In genomic region chr20:62561182-62561581, GRCh38 we compare ENCODE assay signal across 27 cellular contexts.
A peak's percentile ranks its signal among the peaks of the same experiment; 100 is the strongest.
DNase-seq lines count a peak whose midpoint lies in the region; ATAC-seq, FAIRE-seq and TF ChIP-seq lines count a peak whose summit lies in the region.
"Had no signal": no experiment of that assay in that cellular context is flagged by ENCODE, and none has a peak within 500 bp of the region (broad histone marks: within the 10 kb centered on the region; RNA-seq: fewer than 3 reads in every experiment).

No MANE protein-coding gene starts in this region.

- no peaks in the 10 kb centered on the region for H3K9me3 ChIP-seq in BLaER1
- H3K9me3 ChIP-seq: breast epithelium, prostate gland, SJSA1, stomach, tibial nerve had no signal

- peak; percentile 68 for ATAC-seq in activated B cell treated with CpG ODN at 0.5 μM for 24 hours (ENCODE audit: low read depth)
- peak; percentile 40 to 59 for ATAC-seq in naive thymus-derived CD8-positive, alpha-beta T cell

- no peak for TF ChIP-seq CTCF in CD14-positive monocyte (IDR thresholded peaks at IDR 0.05)
- no peak for TF ChIP-seq CTCF in activated B cell treated with CpG ODN at 0.5 μM for 24 hours (IDR thresholded peaks at IDR 0.05)

- no peak for DNase-seq in CD14-positive monocyte (ENCODE audit: low spot score)
- DNase-seq in activated B cell treated with CpG ODN at 0.5 μM for 24 hours = no peak
- no peak for DNase-seq in naive thymus-derived CD8-positive, alpha-beta T cell
- no peak for DNase-seq in AG08395 (ENCODE audit: low spot score)
- DNase-seq in HTR-8/SVneo (ENCODE audit: insufficient read length, low spot score) = no peak
- no peak for DNase-seq in stimulated activated CD4-positive, alpha-beta T cell treated with anti-CD3 and anti-CD28 coated beads, Interleukin-4, amount 100 ng/mL, for 24 hours
- DNase-seq: activated CD4-positive, alpha-beta T cell treated with anti-CD3 and anti-CD28 coated beads, Interleukin-2, amount 10 ng/mL, durations not matched to agents 24 days and 14 days; activated CD8-positive, alpha-beta memory T cell treated with anti-CD3 and anti-CD28 coated beads, Interleukin-2, amount 50 U/mL, for 4 hours; activated effector memory CD4-positive, alpha-beta T cell treated with Interleukin-2 at 50 U/mL for 16 hours; DMS79; NCI-H1105; NCI-H2029 treated with DMSO at 0.1 percent for 48 hours; PC-9; stimulated activated CD4-positive, alpha-beta T cell treated with anti-CD3 and anti-CD28 coated beads, Interleukin-4, amount 100 ng/mL, for 1 hour; stomach had no signal

- peak overlapping the region; percentile 74 for H3K4me2 ChIP-seq in BLaER1
- H3K4me2 ChIP-seq: neural progenitor cell, PC-9, smooth muscle cell had no signal

- no peaks in the 10 kb centered on the region for H3K36me3 ChIP-seq in BLaER1
- H3K36me3 ChIP-seq: breast epithelium, neural progenitor cell, prostate gland, SJSA1, stomach, tibial nerve had no signal

- H3K27ac ChIP-seq in BLaER1 = peak overlapping the region; percentile 56
- H3K27ac ChIP-seq: breast epithelium, neural progenitor cell, PC-9, prostate gland, SJSA1, stomach, tibial nerve had no signal

- H3K27me3 Mint-ChIP-seq in CD14-positive monocyte (ENCODE audit: low read depth in 3 of 3) (peaks cover 19 to 26% (median 20%) of the 10 kb centered on the region in 3 donors), activated B cell treated with CpG ODN at 0.5 μM for 24 hours (peaks cover 5% of the 10 kb centered on the region)
- peaks cover 4 to 27% (median 14%) of the 10 kb centered on the region in 5 donors for H3K27me3 Mint-ChIP-seq in naive thymus-derived CD8-positive, alpha-beta T cell

- H3K27me3 ChIP-seq in BLaER1 = peaks cover 5% of the 10 kb centered on the region; the same call in 1 of the 2 replicates
- H3K27me3 ChIP-seq: neural progenitor cell had no signal

- FAIRE-seq in HTR-8/SVneo (lab: Jason Lieb, UNC) = no peak
- FAIRE-seq: endometrium, GM12892 had no signal

- 0 out of 2 replicates have a peak, but pooled peaks cover 11% of the 10 kb centered on the region for H4K20me1 ChIP-seq in BLaER1

- intact Hi-C loops in CD14-positive monocyte (cut with micrococcal nuclease) = no loop called here
- intact Hi-C loops in activated B cell treated with CpG ODN at 0.5 μM for 24 hours (cut with micrococcal nuclease) = loop anchor here (5.0 kb wide), 1 partner anchor 41 kb away; no protein-coding TSS in a partner anchor

- H3K36me3 Mint-ChIP-seq in CD14-positive monocyte (no peaks in the 10 kb centered on the region), activated B cell treated with CpG ODN at 0.5 μM for 24 hours (ENCODE audit: low read depth) (no peaks in the 10 kb centered on the region)
- H3K36me3 Mint-ChIP-seq in naive thymus-derived CD8-positive, alpha-beta T cell = no peaks in the 10 kb centered on the region
- H3K36me3 Mint-ChIP-seq: mesothelial cell of epicardium, neural progenitor cell had no signal

- H3K4me1 ChIP-seq in BLaER1 = peaks cover 72% of the 10 kb centered on the region
- H3K4me1 ChIP-seq: breast epithelium, prostate gland, SJSA1, tibial nerve had no signal

- POLR2A ChIA-PET in activated B cell treated with CpG ODN at 0.5 μM for 24 hours (lab: Charles Lee) = interaction anchor here (1.5 kb wide), 1 partner anchor 42 kb away, joined by 5 read pairs; no protein-coding TSS in a partner anchor
- POLR2A ChIA-PET in naive thymus-derived CD8-positive, alpha-beta T cell (lab: Charles Lee) = no interaction called here

- CTCF ChIA-PET in activated B cell treated with CpG ODN at 0.5 μM for 24 hours (lab: Charles Lee) = no interaction called here

- H3K4me3 ChIP-seq in BLaER1 = peak overlapping the region; percentile 15; the same call in 1 of the 2 replicates
- H3K4me3 ChIP-seq: breast epithelium, neural progenitor cell, PC-9, prostate gland, SJSA1, smooth muscle cell, stomach, tibial nerve had no signal

- H3K9me3 Mint-ChIP-seq in CD14-positive monocyte = peaks cover 0 to 4% (median 0%) of the 10 kb centered on the region in 7 donors
- H3K9me3 Mint-ChIP-seq in activated B cell treated with CpG ODN at 0.5 μM for 24 hours = no peaks in the 10 kb centered on the region
- H3K9me3 Mint-ChIP-seq in naive thymus-derived CD8-positive, alpha-beta T cell = no peaks in the 10 kb centered on the region
- H3K9me3 Mint-ChIP-seq: activated CD4-positive, alpha-beta T cell treated with anti-CD3 and anti-CD28 coated beads, Interleukin-2, amount 10 ng/mL, durations not matched to agents 24 days and 14 days; dendritic cell treated with granulocyte-macrophage colony-stimulating factor and Interleukin-4, amounts not matched to agents 40 ng/mL and 50 ng/mL, for 4 days; mesothelial cell of epicardium; neural progenitor cell; T-helper 1 cell treated with Interleukin-12 subunit alpha and Interleukin-12 subunit beta and Interleukin-4 antibody, amounts not matched to agents 30 μg/mL and 1 μg/mL, for 36 hours had no signal

- H3K4me3 Mint-ChIP-seq in CD14-positive monocyte (peak overlapping the region; percentile 37 to 74), activated B cell treated with CpG ODN at 0.5 μM for 24 hours (no peak overlapping the region)
- H3K4me3 Mint-ChIP-seq in naive thymus-derived CD8-positive, alpha-beta T cell = peak overlapping the region in 7 of 10 donors; percentile 19 to 69 (median 54)
- H3K4me3 Mint-ChIP-seq: activated CD4-positive, alpha-beta T cell treated with anti-CD3 and anti-CD28 coated beads, Interleukin-2, amount 10 ng/mL, durations not matched to agents 24 days and 14 days; dendritic cell treated with granulocyte-macrophage colony-stimulating factor and Interleukin-4, amounts not matched to agents 40 ng/mL and 50 ng/mL, for 4 days; mesothelial cell of epicardium; neural progenitor cell; T-helper 1 cell treated with Interleukin-12 subunit alpha and Interleukin-12 subunit beta and Interleukin-4 antibody, amounts not matched to agents 30 μg/mL and 1 μg/mL, for 36 hours had no signal

- no peak overlapping the region for H3K9ac ChIP-seq in BLaER1
- H3K9ac ChIP-seq: neural progenitor cell had no signal

- no peak overlapping the region for H3K27ac Mint-ChIP-seq in CD14-positive monocyte
- no peak overlapping the region for H3K27ac Mint-ChIP-seq in activated B cell treated with CpG ODN at 0.5 μM for 24 hours
- H3K27ac Mint-ChIP-seq in naive thymus-derived CD8-positive, alpha-beta T cell = peak overlapping the region in 1 of 10 donors; percentile 40
- H3K27ac Mint-ChIP-seq: activated CD4-positive, alpha-beta T cell treated with anti-CD3 and anti-CD28 coated beads, Interleukin-2, amount 10 ng/mL, durations not matched to agents 24 days and 14 days; dendritic cell treated with granulocyte-macrophage colony-stimulating factor and Interleukin-4, amounts not matched to agents 40 ng/mL and 50 ng/mL, for 4 days; mesothelial cell of epicardium; neural progenitor cell; T-helper 1 cell treated with Interleukin-12 subunit alpha and Interleukin-12 subunit beta and Interleukin-4 antibody, amounts not matched to agents 30 μg/mL and 1 μg/mL, for 36 hours had no signal

- H3K4me1 Mint-ChIP-seq in CD14-positive monocyte (peaks cover 8% of the 10 kb centered on the region), activated B cell treated with CpG ODN at 0.5 μM for 24 hours (peaks cover 5% of the 10 kb centered on the region)
- peaks cover 4 to 8% (median 7%) of the 10 kb centered on the region in 4 donors for H3K4me1 Mint-ChIP-seq in naive thymus-derived CD8-positive, alpha-beta T cell
- H3K4me1 Mint-ChIP-seq: activated CD4-positive, alpha-beta T cell treated with anti-CD3 and anti-CD28 coated beads, Interleukin-2, amount 10 ng/mL, durations not matched to agents 24 days and 14 days had no signal
